8 cellular contexts compared by ENCODE assay signal in genomic region chr19:55624109-55625003, GRCh38. TPM values are rescaled to one million over a fixed set of nuclear protein-coding genes. Genes with fewer than 3 reads are reported as not detected.
DNase-seq lines count a peak whose midpoint lies in the region; ATAC-seq and TF ChIP-seq lines count a peak whose summit lies in the region.

A gene with protein sequence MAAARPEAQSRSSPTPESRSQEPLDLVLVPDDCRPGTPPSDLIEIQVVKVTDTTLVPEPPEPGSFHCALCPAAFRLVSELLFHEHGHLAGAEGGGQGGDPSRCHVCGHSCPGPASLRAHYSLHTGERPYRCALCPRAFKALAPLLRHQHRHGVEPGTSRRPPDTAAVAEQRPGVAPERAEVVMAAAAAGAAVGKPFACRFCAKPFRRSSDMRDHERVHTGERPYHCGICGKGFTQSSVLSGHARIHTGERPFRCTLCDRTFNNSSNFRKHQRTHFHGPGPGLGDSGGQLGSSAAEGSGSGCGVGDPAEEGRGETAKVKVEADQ (minus strand): TSS chr19:55624566. CDS start chr19:55624561, 5 bp downstream.

- peak within 1 kb of the TSS; percentile 94 to 97 (median 97) for H3K27ac Mint-ChIP-seq in IgD-negative memory B cell

- peaks cover 2% of the 10 kb centered on the region for H3K36me3 Mint-ChIP-seq in IgD-negative memory B cell

- no peaks in the 10 kb centered on the region for H3K9me3 ChIP-seq in OCI-LY1 (ENCODE audit: low read length)
- no peaks in the 10 kb centered on the region for H3K9me3 ChIP-seq in mononuclear cell (ENCODE audit: low read depth, low read length)

- H3F3A ChIP-seq in OCI-LY1 (ENCODE audit: insufficient read depth, low read length), result no peaks in the 10 kb centered on the region

- no peak for TF ChIP-seq CTCF in OCI-LY1 (IDR thresholded peaks at IDR 0.05; ENCODE audit: low read length)
- TF ChIP-seq CTCF in epithelial cell of esophagus (IDR thresholded peaks at IDR 0.05; ENCODE audit: insufficient read depth, low read depth, low read length, missing control alignments), result no peak

- H3K9me3 Mint-ChIP-seq in IgD-negative memory B cell, result no peaks in the 10 kb centered on the region

- H3K4me1 Mint-ChIP-seq in IgD-negative memory B cell, result peaks cover 6 to 14% (median 6%) of the 10 kb centered on the region in 3 donors

- H3K27me3 ChIP-seq in ACC112 (ENCODE audit: insufficient read depth, low read length), result no peaks in the 10 kb centered on the region
- no peaks in the 10 kb centered on the region for H3K27me3 ChIP-seq in OCI-LY1 (ENCODE audit: insufficient read depth, low read length)
- no peaks in the 10 kb centered on the region for H3K27me3 ChIP-seq in mononuclear cell (ENCODE audit: insufficient read depth, low read length)

- no peaks in the 10 kb centered on the region for H3K9me2 ChIP-seq in OCI-LY1 (ENCODE audit: low read depth, low read length)

- H3K79me2 ChIP-seq in ACC112 (ENCODE audit: control insufficient read depth, insufficient read depth, low read length, unreplicated experiment) (no peaks in the 10 kb centered on the region), OCI-LY1 (ENCODE audit: insufficient read depth, low read length) (no peaks in the 10 kb centered on the region)

- peak within 1 kb of the TSS; percentile 78 for H3K4me3 ChIP-seq in ACC112 (ENCODE audit: low read depth, low read length)
- peak within 1 kb of the TSS; percentile 59 for H3K4me3 ChIP-seq in OCI-LY1 (ENCODE audit: low read depth, low read length, poor library complexity, severe bottlenecking)
- peak within 1 kb of the TSS; percentile 62 for H3K4me3 ChIP-seq in epithelial cell of esophagus (ENCODE audit: low read length)
- peak within 1 kb of the TSS; percentile 38 for H3K4me3 ChIP-seq in mononuclear cell (ENCODE audit: low read length)

- DNase-seq in activated T-cell treated with anti-CD3 and anti-CD28 coated beads for 4 hours, result peak; percentile 91
- DNase-seq in epithelial cell of esophagus (ENCODE audit: low read depth), result peak; percentile 92
- DNase-seq in stimulated activated CD8-positive, alpha-beta memory T cell treated with anti-CD3 and anti-CD28 coated beads, Interleukin-15, amount 100 ng/mL, for 48 hours (ENCODE audit: low read depth in 2 of 2), result peak; percentile 82 to 84

- peak; percentile 62 for ATAC-seq in GM19035 (IDR thresholded peaks at IDR 0.05; ENCODE audit: unreplicated experiment)

- H3K4me1 ChIP-seq in ACC112 (ENCODE audit: control insufficient read depth, insufficient read depth, low read length, unreplicated experiment) (no peaks in the 10 kb centered on the region), OCI-LY1 (ENCODE audit: insufficient read depth, low read length, severe bottlenecking) (peaks cover 12% of the 10 kb centered on the region), mononuclear cell (ENCODE audit: insufficient read depth, low read length) (peaks cover 50% of the 10 kb centered on the region)

- H3K4me2 ChIP-seq in OCI-LY1 (ENCODE audit: low read length), result peak within 1 kb of the TSS; percentile 73

- H2AFZ ChIP-seq in ACC112 (ENCODE audit: low read length, unreplicated experiment) (peak within 1 kb of the TSS; percentile 43), OCI-LY1 (ENCODE audit: low read length) (no peak within 1 kb of the TSS)

- H3K36me3 ChIP-seq in ACC112 (ENCODE audit: insufficient read depth, low read length) (no peaks in the 10 kb centered on the region), OCI-LY1 (ENCODE audit: insufficient read depth, low read length) (no peaks in the 10 kb centered on the region)

- H3K4me3 Mint-ChIP-seq in IgD-negative memory B cell, result peak within 1 kb of the TSS; percentile 85 to 99 (median 96)

- peak within 1 kb of the TSS; percentile 63 for H3K9ac ChIP-seq in OCI-LY1 (ENCODE audit: low read length)

- H3K27me3 Mint-ChIP-seq in IgD-negative memory B cell, result no peaks in the 10 kb centered on the region

- H4K20me1 ChIP-seq in OCI-LY1 (ENCODE audit: insufficient read depth, low read length), result no peaks in the 10 kb centered on the region

- peak within 1 kb of the TSS; percentile 80 for H3K27ac ChIP-seq in ACC112 (ENCODE audit: low read depth, low read length)
- H3K27ac ChIP-seq in OCI-LY1 (ENCODE audit: low read depth, low read length, poor library complexity, severe bottlenecking), result peak within 1 kb of the TSS; percentile 69

RNA-seq across cellular contexts. Expression of the gene that starts here (rescaled TPM):
- 2.4 TPM for polyA plus RNA-seq in IgD-negative memory B cell
- 6.3 TPM for total RNA-seq in mononuclear cell

Comparison
In these comparisons a context has a peak if more than half of its experiments do, and no peak if none do; other contexts are left out.
1. Peak in every context shown above with its lines: DNase-seq, ATAC-seq, H3K4me3 ChIP-seq and H3K27ac ChIP-seq.